8 cellular contexts compared by ENCODE assay signal in genomic region chr2:14632133-14632936, GRCh38. TPM values are rescaled to one million over a fixed set of nuclear protein-coding genes. Genes with fewer than 3 reads are reported as not detected.
DNase-seq lines count a peak whose midpoint lies in the region; ATAC-seq, FAIRE-seq and TF ChIP-seq lines count a peak whose summit lies in the region.

LRATD1 (plus strand) TSS chr2:14632717; CDS start chr2:14633980, 1,263 bp downstream.

- H3K9me3 ChIP-seq in heart right ventricle = no peaks in the 10 kb centered on the region
- no peaks in the 10 kb centered on the region for H3K9me3 ChIP-seq in pancreas

- ATAC-seq in heart right ventricle (peak; percentile 82 to 91 (median 88)), pancreas (peak; percentile 73 to 83 (median 76)), HG03565 (IDR thresholded peaks at IDR 0.05; ENCODE audit: unreplicated experiment) (no peak)
- ATAC-seq in activated T-helper 17 cell treated with anti-CD3 and anti-CD28 coated beads, Interleukin-2, amount 50 U/mL, for 72 hours (replicated peaks) = no peak

- 1 to 2% methylated on average over 80 to 81 of the region's 81 CpGs for WGBS in heart right ventricle, 2 donors
- 1% methylated on average over 61 to 81 of the region's 81 CpGs for WGBS in pancreas, 2 donors

- H3K4me1 Mint-ChIP-seq in activated T-helper 17 cell treated with anti-CD3 and anti-CD28 coated beads, Interleukin-2, amount 50 U/mL, for 72 hours = no peaks in the 10 kb centered on the region

- FAIRE-seq in pancreas (lab: Jason Lieb, UNC) = no peak

- H3K4me1 ChIP-seq in heart right ventricle (peaks cover 7 to 41% (median 17%) of the 10 kb centered on the region in 9 donors), pancreas (peaks cover 7 to 18% (median 11%) of the 10 kb centered on the region in 3 donors)

- no peaks in the 10 kb centered on the region for H3K36me3 Mint-ChIP-seq in activated T-helper 17 cell treated with anti-CD3 and anti-CD28 coated beads, Interleukin-2, amount 50 U/mL, for 72 hours (ENCODE audit: low read depth)

- TF ChIP-seq CTCF in heart right ventricle (IDR thresholded peaks at IDR 0.05) = no peak
- TF ChIP-seq CTCF in pancreas (IDR thresholded peaks at IDR 0.05) = no peak

- peaks cover 13 to 74% (median 63%) of the 10 kb centered on the region in 7 donors for H3K27me3 ChIP-seq in heart right ventricle
- H3K27me3 ChIP-seq in pancreas = no peaks in the 10 kb centered on the region

- H3K36me3 ChIP-seq in heart right ventricle (no peaks in the 10 kb centered on the region), pancreas (no peaks in the 10 kb centered on the region)

- H3K27ac Mint-ChIP-seq in activated T-helper 17 cell treated with anti-CD3 and anti-CD28 coated beads, Interleukin-2, amount 50 U/mL, for 72 hours = no peak within 1 kb of the TSS

- intact Hi-C loops in heart right ventricle (cut with DNase I) = loop anchor here in 4 of 10 donors (5.0 to 10.0 kb wide), 3 partner anchors 98 to 945 kb away; no protein-coding TSS in a partner anchor
- intact Hi-C loops in pancreas (cut with DNase I) = no loop called here

- DNase-seq in GM04503 (ENCODE audit: low read depth) = peak; percentile 22
- peak; percentile 52 for DNase-seq in NCI-H2029 treated with DMSO at 0.1 percent for 48 hours (lab: John Stamatoyannopoulos, UW)
- peak; percentile 32 for DNase-seq in amniotic epithelial cell (ENCODE audit: low read depth)
- peak; percentile 85 for DNase-seq in heart right ventricle
- DNase-seq in pancreas = peak; percentile 91 to 96 (median 94)
- DNase-seq in activated T-cell treated with anti-CD3 and anti-CD28 coated beads for 4 hours = no peak

- peaks cover 4% of the 10 kb centered on the region for H3K9me3 Mint-ChIP-seq in activated T-helper 17 cell treated with anti-CD3 and anti-CD28 coated beads, Interleukin-2, amount 50 U/mL, for 72 hours

- H3K27ac ChIP-seq in heart right ventricle (no peak within 1 kb of the TSS), pancreas (peak within 1 kb of the TSS; percentile 13 to 93 (median 40))

- H3K4me3 ChIP-seq in heart right ventricle = peak within 1 kb of the TSS; percentile 33 to 65 (median 54)
- peak within 1 kb of the TSS; percentile 56 to 73 (median 64) for H3K4me3 ChIP-seq in pancreas

- H3K4me3 Mint-ChIP-seq in activated T-helper 17 cell treated with anti-CD3 and anti-CD28 coated beads, Interleukin-2, amount 50 U/mL, for 72 hours = no peak within 1 kb of the TSS

- H3K27me3 Mint-ChIP-seq in activated T-helper 17 cell treated with anti-CD3 and anti-CD28 coated beads, Interleukin-2, amount 50 U/mL, for 72 hours = peaks cover 33% of the 10 kb centered on the region

RNA-seq across cellular contexts. Expression of gene LRATD1, which starts in this region (rescaled TPM):
- total RNA-seq in heart right ventricle (1 to 10 TPM in 7 of 10 donors, under 1 TPM in 3; 0.23 to 3.6 (median 1.5) TPM), pancreas (1 to 10 TPM; 3.1 to 6.9 (median 4.5) TPM)
- polyA plus RNA-seq in heart right ventricle (1 to 10 TPM in 1 of 2 donors, under 1 TPM in 1; 0.13 to 1.1 TPM), pancreas (1 to 10 TPM; 3.0 to 7.9 TPM)
- not detected for total RNA-seq in activated T-helper 17 cell treated with anti-CD3 and anti-CD28 coated beads, Interleukin-2, amount 50 U/mL, for 72 hours

Comparison
In these comparisons a context has a peak if more than half of its experiments do, and no peak if none do; other contexts are left out.
1. ATAC-seq: peak in heart right ventricle (8 of 8) and pancreas (4 of 4); none in HG03565 (single experiment) and activated T-helper 17 cell treated with anti-CD3 and anti-CD28 coated beads, Interleukin-2, amount 50 U/mL, for 72 hours (single experiment).
2. H3K27ac ChIP-seq: peak in pancreas (4 of 4); none in heart right ventricle (0 of 10).